1 cellular context compared by ENCODE assay signal in the genomic region with DNA sequence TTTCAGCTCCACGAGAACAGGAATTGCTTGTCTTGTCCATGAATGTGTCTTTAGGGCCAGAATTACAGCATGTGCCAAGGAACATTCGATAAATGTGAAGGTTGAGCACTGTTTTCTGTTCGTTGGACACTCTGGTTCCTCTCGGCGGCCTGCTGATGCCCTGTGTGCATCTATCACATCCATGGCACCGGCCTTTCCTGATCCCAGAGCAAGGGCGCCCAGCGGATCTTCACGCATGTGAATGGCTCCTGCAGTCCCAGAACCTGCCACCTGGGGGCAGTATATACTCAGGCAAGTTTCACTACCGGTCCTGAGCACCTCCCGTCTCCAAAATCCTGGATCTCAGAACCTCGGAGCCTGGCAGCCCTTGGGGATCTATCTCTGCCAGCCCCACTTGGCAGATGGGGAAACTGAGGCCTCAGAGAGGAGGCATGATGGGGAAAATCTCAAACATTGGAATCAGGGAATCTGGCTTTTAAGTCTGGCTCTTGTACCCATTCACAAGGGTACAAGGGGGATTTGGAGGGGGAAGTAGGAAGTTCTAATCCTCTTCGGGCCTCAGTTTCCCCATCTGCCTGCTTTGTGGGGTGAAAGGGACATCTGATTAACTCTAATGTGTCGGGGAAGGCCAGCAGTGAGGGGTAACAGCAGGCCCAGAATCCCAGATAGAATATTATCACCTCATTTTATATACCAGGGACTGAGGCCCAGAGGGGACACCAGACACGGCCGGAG.
TF ChIP-seq lines count a peak whose summit lies in the region.

No MANE protein-coding gene starts in this region.

TF ChIP-seq in HepG2, 621 proteins besides CTCF, POLR2A, EP300 and RAD21 (continued from another document and continues in another):
- TF ChIP-seq, protein P1, sequence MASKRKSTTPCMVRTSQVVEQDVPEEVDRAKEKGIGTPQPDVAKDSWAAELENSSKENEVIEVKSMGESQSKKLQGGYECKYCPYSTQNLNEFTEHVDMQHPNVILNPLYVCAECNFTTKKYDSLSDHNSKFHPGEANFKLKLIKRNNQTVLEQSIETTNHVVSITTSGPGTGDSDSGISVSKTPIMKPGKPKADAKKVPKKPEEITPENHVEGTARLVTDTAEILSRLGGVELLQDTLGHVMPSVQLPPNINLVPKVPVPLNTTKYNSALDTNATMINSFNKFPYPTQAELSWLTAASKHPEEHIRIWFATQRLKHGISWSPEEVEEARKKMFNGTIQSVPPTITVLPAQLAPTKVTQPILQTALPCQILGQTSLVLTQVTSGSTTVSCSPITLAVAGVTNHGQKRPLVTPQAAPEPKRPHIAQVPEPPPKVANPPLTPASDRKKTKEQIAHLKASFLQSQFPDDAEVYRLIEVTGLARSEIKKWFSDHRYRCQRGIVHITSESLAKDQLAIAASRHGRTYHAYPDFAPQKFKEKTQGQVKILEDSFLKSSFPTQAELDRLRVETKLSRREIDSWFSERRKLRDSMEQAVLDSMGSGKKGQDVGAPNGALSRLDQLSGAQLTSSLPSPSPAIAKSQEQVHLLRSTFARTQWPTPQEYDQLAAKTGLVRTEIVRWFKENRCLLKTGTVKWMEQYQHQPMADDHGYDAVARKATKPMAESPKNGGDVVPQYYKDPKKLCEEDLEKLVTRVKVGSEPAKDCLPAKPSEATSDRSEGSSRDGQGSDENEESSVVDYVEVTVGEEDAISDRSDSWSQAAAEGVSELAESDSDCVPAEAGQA (IDR thresholded peaks at IDR 0.05; ENCODE audit: low read depth): no peak; the same call in 1 of the 2 replicates
- TF ChIP-seq, protein P1 (CRISPR knock-in tag; IDR thresholded peaks at IDR 0.05; ENCODE audit: borderline replicate concordance): 0 out of 2 replicates have a peak, but pooled peaks have one; percentile 36
- TF ChIP-seq, protein P2, sequence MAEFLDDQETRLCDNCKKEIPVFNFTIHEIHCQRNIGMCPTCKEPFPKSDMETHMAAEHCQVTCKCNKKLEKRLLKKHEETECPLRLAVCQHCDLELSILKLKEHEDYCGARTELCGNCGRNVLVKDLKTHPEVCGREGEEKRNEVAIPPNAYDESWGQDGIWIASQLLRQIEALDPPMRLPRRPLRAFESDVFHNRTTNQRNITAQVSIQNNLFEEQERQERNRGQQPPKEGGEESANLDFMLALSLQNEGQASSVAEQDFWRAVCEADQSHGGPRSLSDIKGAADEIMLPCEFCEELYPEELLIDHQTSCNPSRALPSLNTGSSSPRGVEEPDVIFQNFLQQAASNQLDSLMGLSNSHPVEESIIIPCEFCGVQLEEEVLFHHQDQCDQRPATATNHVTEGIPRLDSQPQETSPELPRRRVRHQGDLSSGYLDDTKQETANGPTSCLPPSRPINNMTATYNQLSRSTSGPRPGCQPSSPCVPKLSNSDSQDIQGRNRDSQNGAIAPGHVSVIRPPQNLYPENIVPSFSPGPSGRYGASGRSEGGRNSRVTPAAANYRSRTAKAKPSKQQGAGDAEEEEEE (CRISPR knock-in tag; IDR thresholded peaks at IDR 0.05; ENCODE audit: borderline replicate concordance): peak; percentile 59; the same call in 1 of the 2 replicates
- TF ChIP-seq ZFY (CRISPR knock-in tag; IDR thresholded peaks at IDR 0.05) (peak; percentile 28; the same call in 1 of the 2 replicates), MED8 (CRISPR knock-in tag; IDR thresholded peaks at IDR 0.05; ENCODE audit: insufficient replicate concordance) (no peak), SALL1 (CRISPR knock-in tag; IDR thresholded peaks at IDR 0.05) (peak; percentile 81), ZNF772 (CRISPR knock-in tag; IDR thresholded peaks at IDR 0.05) (0 out of 2 replicates have a peak, but pooled peaks have one; percentile 65), RARA (CRISPR knock-in tag; IDR thresholded peaks at IDR 0.05) (peak; percentile 30; the same call in 1 of the 2 replicates), THAP11 (CRISPR knock-in tag; IDR thresholded peaks at IDR 0.05) (peak; percentile 72), CEBPG (CRISPR knock-in tag; IDR thresholded peaks at IDR 0.05) (peak; percentile 32), ZNF550 (CRISPR knock-in tag; IDR thresholded peaks at IDR 0.05; ENCODE audit: borderline replicate concordance) (peak; percentile 87; the same call in 1 of the 2 replicates), RBM22 (optimal IDR thresholded peaks at IDR 0.05; ENCODE audit: low read length) (peak; percentile 53), NR2F1 (CRISPR knock-in tag; IDR thresholded peaks at IDR 0.05) (no peak), FOSL2 (CRISPR knock-in tag; IDR thresholded peaks at IDR 0.05) (peak; percentile 60; the same call in 1 of the 2 replicates), ESRRA (CRISPR knock-in tag; IDR thresholded peaks at IDR 0.05; ENCODE audit: low read depth) (no peak)
- TF ChIP-seq, protein P3, sequence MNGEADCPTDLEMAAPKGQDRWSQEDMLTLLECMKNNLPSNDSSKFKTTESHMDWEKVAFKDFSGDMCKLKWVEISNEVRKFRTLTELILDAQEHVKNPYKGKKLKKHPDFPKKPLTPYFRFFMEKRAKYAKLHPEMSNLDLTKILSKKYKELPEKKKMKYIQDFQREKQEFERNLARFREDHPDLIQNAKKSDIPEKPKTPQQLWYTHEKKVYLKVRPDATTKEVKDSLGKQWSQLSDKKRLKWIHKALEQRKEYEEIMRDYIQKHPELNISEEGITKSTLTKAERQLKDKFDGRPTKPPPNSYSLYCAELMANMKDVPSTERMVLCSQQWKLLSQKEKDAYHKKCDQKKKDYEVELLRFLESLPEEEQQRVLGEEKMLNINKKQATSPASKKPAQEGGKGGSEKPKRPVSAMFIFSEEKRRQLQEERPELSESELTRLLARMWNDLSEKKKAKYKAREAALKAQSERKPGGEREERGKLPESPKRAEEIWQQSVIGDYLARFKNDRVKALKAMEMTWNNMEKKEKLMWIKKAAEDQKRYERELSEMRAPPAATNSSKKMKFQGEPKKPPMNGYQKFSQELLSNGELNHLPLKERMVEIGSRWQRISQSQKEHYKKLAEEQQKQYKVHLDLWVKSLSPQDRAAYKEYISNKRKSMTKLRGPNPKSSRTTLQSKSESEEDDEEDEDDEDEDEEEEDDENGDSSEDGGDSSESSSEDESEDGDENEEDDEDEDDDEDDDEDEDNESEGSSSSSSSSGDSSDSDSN (CRISPR knock-in tag; IDR thresholded peaks at IDR 0.05): peak; percentile 29; the same call in 1 of the 2 replicates
- TF ChIP-seq, protein P4, sequence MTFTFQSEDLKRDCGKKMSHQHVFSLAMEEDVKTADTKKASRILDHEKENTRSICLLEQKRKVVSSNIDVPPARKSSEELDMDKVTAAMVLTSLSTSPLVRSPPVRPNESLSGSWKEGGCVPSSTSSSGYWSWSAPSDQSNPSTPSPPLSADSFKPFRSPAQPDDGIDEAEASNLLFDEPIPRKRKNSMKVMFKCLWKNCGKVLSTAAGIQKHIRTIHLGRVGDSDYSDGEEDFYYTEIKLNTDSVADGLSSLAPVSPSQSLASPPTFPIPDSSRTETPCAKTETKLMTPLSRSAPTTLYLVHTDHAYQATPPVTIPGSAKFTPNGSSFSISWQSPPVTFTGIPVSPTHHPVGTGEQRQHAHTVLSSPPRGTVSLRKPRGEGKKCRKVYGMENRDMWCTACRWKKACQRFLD (CRISPR knock-in tag; IDR thresholded peaks at IDR 0.05; ENCODE audit: borderline replicate concordance): peak; percentile 23; the same call in 1 of the 2 replicates
- TF ChIP-seq, protein P5, sequence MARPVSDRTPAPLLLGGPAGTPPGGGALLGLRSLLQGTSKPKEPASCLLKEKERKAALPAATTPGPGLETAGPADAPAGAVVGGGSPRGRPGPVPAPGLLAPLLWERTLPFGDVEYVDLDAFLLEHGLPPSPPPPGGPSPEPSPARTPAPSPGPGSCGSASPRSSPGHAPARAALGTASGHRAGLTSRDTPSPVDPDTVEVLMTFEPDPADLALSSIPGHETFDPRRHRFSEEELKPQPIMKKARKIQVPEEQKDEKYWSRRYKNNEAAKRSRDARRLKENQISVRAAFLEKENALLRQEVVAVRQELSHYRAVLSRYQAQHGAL (CRISPR knock-in tag; IDR thresholded peaks at IDR 0.05; ENCODE audit: not compliant biosample characterization): peak; percentile 77
- TF ChIP-seq, protein P6, sequence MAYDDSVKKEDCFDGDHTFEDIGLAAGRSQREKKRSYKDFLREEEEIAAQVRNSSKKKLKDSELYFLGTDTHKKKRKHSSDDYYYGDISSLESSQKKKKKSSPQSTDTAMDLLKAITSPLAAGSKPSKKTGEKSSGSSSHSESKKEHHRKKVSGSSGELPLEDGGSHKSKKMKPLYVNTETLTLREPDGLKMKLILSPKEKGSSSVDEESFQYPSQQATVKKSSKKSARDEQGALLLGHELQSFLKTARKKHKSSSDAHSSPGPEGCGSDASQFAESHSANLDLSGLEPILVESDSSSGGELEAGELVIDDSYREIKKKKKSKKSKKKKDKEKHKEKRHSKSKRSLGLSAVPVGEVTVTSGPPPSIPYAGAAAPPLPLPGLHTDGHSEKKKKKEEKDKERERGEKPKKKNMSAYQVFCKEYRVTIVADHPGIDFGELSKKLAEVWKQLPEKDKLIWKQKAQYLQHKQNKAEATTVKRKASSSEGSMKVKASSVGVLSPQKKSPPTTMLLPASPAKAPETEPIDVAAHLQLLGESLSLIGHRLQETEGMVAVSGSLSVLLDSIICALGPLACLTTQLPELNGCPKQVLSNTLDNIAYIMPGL (CRISPR knock-in tag; IDR thresholded peaks at IDR 0.05; ENCODE audit: borderline replicate concordance in 1 of 2, low read depth in 1 of 2): peak in 1 of 2 experiments; percentile 85; a peak in 1 of 4 replicates
- TF ChIP-seq, protein P7, sequence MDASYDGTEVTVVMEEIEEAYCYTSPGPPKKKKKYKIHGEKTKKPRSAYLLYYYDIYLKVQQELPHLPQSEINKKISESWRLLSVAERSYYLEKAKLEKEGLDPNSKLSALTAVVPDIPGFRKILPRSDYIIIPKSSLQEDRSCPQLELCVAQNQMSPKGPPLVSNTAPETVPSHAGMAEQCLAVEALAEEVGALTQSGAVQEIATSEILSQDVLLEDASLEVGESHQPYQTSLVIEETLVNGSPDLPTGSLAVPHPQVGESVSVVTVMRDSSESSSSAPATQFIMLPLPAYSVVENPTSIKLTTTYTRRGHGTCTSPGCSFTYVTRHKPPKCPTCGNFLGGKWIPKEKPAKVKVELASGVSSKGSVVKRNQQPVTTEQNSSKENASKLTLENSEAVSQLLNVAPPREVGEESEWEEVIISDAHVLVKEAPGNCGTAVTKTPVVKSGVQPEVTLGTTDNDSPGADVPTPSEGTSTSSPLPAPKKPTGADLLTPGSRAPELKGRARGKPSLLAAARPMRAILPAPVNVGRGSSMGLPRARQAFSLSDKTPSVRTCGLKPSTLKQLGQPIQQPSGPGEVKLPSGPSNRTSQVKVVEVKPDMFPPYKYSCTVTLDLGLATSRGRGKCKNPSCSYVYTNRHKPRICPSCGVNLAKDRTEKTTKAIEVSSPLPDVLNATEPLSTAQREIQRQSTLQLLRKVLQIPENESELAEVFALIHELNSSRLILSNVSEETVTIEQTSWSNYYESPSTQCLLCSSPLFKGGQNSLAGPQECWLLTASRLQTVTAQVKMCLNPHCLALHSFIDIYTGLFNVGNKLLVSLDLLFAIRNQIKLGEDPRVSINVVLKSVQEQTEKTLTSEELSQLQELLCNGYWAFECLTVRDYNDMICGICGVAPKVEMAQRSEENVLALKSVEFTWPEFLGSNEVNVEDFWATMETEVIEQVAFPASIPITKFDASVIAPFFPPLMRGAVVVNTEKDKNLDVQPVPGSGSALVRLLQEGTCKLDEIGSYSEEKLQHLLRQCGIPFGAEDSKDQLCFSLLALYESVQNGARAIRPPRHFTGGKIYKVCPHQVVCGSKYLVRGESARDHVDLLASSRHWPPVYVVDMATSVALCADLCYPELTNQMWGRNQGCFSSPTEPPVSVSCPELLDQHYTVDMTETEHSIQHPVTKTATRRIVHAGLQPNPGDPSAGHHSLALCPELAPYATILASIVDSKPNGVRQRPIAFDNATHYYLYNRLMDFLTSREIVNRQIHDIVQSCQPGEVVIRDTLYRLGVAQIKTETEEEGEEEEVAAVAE (CRISPR knock-in tag; IDR thresholded peaks at IDR 0.05; ENCODE audit: borderline replicate concordance): peak; percentile 77; the same call in 1 of the 2 replicates
- TF ChIP-seq, protein P8, sequence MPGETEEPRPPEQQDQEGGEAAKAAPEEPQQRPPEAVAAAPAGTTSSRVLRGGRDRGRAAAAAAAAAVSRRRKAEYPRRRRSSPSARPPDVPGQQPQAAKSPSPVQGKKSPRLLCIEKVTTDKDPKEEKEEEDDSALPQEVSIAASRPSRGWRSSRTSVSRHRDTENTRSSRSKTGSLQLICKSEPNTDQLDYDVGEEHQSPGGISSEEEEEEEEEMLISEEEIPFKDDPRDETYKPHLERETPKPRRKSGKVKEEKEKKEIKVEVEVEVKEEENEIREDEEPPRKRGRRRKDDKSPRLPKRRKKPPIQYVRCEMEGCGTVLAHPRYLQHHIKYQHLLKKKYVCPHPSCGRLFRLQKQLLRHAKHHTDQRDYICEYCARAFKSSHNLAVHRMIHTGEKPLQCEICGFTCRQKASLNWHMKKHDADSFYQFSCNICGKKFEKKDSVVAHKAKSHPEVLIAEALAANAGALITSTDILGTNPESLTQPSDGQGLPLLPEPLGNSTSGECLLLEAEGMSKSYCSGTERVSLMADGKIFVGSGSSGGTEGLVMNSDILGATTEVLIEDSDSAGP (CRISPR knock-in tag; IDR thresholded peaks at IDR 0.05; ENCODE audit: borderline replicate concordance): peak; percentile 62
